10 cellular contexts compared by ENCODE assay signal in the genomic region with DNA sequence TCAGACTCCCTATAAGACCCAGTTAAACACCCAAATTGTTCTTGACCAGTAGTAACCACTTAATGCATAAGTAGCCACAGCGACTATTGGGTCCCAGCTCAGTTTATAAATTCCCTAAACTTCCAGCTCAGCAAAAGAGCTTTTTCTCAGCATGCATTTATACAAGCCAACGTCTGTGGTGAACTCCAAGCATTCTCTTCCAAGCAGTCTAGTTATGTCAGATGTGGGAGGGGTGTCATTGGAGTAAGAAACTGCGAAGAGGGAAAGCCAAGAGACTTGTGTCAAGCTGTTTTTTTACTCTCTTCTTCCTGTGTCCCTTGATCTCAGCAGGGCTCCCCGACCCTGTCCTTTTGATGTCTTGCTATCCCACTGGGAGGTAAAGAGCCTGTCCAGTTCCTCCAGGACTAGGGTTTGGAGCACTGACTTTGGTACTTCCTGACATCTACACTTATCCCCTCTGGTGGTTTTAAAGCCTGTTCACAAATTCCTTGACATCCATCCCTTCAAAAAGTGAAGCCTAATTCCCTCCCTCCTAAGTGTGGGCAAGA.
A peak's percentile ranks its signal among the peaks of the same experiment; 100 is the strongest.
DNase-seq lines count a peak whose midpoint lies in the region; TF ChIP-seq lines count a peak whose summit lies in the region.
"Had no signal": no experiment of that assay in that cellular context is flagged by ENCODE, and none has a peak within 500 bp of the region (broad histone marks: within the 10 kb centered on the region; RNA-seq: fewer than 3 reads in every experiment).

No MANE protein-coding gene starts in this region.

- H3K4me3 Mint-ChIP-seq in progenitor cell of endocrine pancreas (ENCODE audit: low read depth), result no peak overlapping the region
- H3K4me3 Mint-ChIP-seq in activated T-helper 2 cell treated with anti-CD3 and anti-CD28 coated beads, Interferon-gamma antibody, Interleukin-2, Interleukin-4, amounts not matched to agents 10 μg/mL and 5 μg/mL and 100 μg/mL, durations not matched to agents 14 hours and 24 hours and 36 hours (ENCODE audit: low read depth), result no peak overlapping the region
- H3K4me3 Mint-ChIP-seq: stimulated activated effector memory CD8-positive, alpha-beta T cell treated with anti-CD3 and anti-CD28 coated beads, Interleukin-12 subunit alpha, Interleukin-12 subunit beta, amount 100 ng/mL, for 72 hours had no signal

- peaks cover 2% of the 10 kb centered on the region for H3K9me3 Mint-ChIP-seq in progenitor cell of endocrine pancreas (ENCODE audit: low read depth)
- H3K9me3 Mint-ChIP-seq in activated T-helper 2 cell treated with anti-CD3 and anti-CD28 coated beads, Interferon-gamma antibody, Interleukin-2, Interleukin-4, amounts not matched to agents 10 μg/mL and 5 μg/mL and 100 μg/mL, durations not matched to agents 14 hours and 24 hours and 36 hours, result no peaks in the 10 kb centered on the region
- H3K9me3 Mint-ChIP-seq: stimulated activated effector memory CD8-positive, alpha-beta T cell treated with anti-CD3 and anti-CD28 coated beads, Interleukin-12 subunit alpha, Interleukin-12 subunit beta, amount 100 ng/mL, for 72 hours had no signal

- peaks cover 13% of the 10 kb centered on the region for H3K4me1 Mint-ChIP-seq in progenitor cell of endocrine pancreas (ENCODE audit: low read depth)
- no peaks in the 10 kb centered on the region for H3K4me1 Mint-ChIP-seq in activated T-helper 2 cell treated with anti-CD3 and anti-CD28 coated beads, Interferon-gamma antibody, Interleukin-2, Interleukin-4, amounts not matched to agents 10 μg/mL and 5 μg/mL and 100 μg/mL, durations not matched to agents 14 hours and 24 hours and 36 hours (ENCODE audit: low read depth)
- H3K4me1 Mint-ChIP-seq: stimulated activated effector memory CD8-positive, alpha-beta T cell treated with anti-CD3 and anti-CD28 coated beads, Interleukin-12 subunit alpha, Interleukin-12 subunit beta, amount 100 ng/mL, for 72 hours had no signal

- DNase-seq in GM03348 (ENCODE audit: low spot score), result peak; percentile 16
- peak; percentile 58 for DNase-seq in SW480 (ENCODE audit: low spot score)
- DNase-seq in fibroblast of pulmonary artery (ENCODE audit: low read depth), result peak; percentile 16
- no peak for DNase-seq in progenitor cell of endocrine pancreas (ENCODE audit: low spot score, unreplicated experiment)
- no peak for DNase-seq in activated T-helper 2 cell treated with anti-CD3 and anti-CD28 coated beads, Interferon-gamma antibody, Interleukin-2, Interleukin-4, amounts not matched to agents 10 μg/mL and 5 μg/mL and 100 μg/mL, durations not matched to agents 14 hours and 24 hours and 36 hours (ENCODE audit: low spot score)
- DNase-seq in COLO668 (lab: John Stamatoyannopoulos, UW; ENCODE audit: unreplicated experiment), result no peak
- DNase-seq in NCI-H2029 treated with DMSO at 0.1 percent for 48 hours (lab: John Stamatoyannopoulos, UW), result no peak
- no peak for DNase-seq in GOT3 (lab: John Stamatoyannopoulos, UW)
- DNase-seq: esophagus squamous epithelium had no signal

- peak overlapping the region; percentile 90 for H3K27ac Mint-ChIP-seq in progenitor cell of endocrine pancreas
- H3K27ac Mint-ChIP-seq in activated T-helper 2 cell treated with anti-CD3 and anti-CD28 coated beads, Interferon-gamma antibody, Interleukin-2, Interleukin-4, amounts not matched to agents 10 μg/mL and 5 μg/mL and 100 μg/mL, durations not matched to agents 14 hours and 24 hours and 36 hours, result no peak overlapping the region
- H3K27ac Mint-ChIP-seq: stimulated activated effector memory CD8-positive, alpha-beta T cell treated with anti-CD3 and anti-CD28 coated beads, Interleukin-12 subunit alpha, Interleukin-12 subunit beta, amount 100 ng/mL, for 72 hours had no signal

- H3K36me3 Mint-ChIP-seq in progenitor cell of endocrine pancreas (ENCODE audit: insufficient read depth), result peaks cover under 1% of the 10 kb centered on the region
- no peaks in the 10 kb centered on the region for H3K36me3 Mint-ChIP-seq in activated T-helper 2 cell treated with anti-CD3 and anti-CD28 coated beads, Interferon-gamma antibody, Interleukin-2, Interleukin-4, amounts not matched to agents 10 μg/mL and 5 μg/mL and 100 μg/mL, durations not matched to agents 14 hours and 24 hours and 36 hours (ENCODE audit: low read depth)
- H3K36me3 Mint-ChIP-seq: stimulated activated effector memory CD8-positive, alpha-beta T cell treated with anti-CD3 and anti-CD28 coated beads, Interleukin-12 subunit alpha, Interleukin-12 subunit beta, amount 100 ng/mL, for 72 hours had no signal

- H3K4me3 ChIP-seq in fibroblast of pulmonary artery (replicated peaks; ENCODE audit: low read depth, low read length), result no peak overlapping the region
- H3K4me3 ChIP-seq: esophagus squamous epithelium had no signal

- intact Hi-C loops in activated T-helper 2 cell treated with anti-CD3 and anti-CD28 coated beads, Interferon-gamma antibody, Interleukin-2, Interleukin-4, amounts not matched to agents 10 μg/mL and 5 μg/mL and 100 μg/mL, durations not matched to agents 14 hours and 24 hours and 36 hours (cut with micrococcal nuclease), result no loop called here

- peaks cover 2% of the 10 kb centered on the region for H3K27me3 Mint-ChIP-seq in progenitor cell of endocrine pancreas
- peaks cover 4% of the 10 kb centered on the region for H3K27me3 Mint-ChIP-seq in activated T-helper 2 cell treated with anti-CD3 and anti-CD28 coated beads, Interferon-gamma antibody, Interleukin-2, Interleukin-4, amounts not matched to agents 10 μg/mL and 5 μg/mL and 100 μg/mL, durations not matched to agents 14 hours and 24 hours and 36 hours (ENCODE audit: low read depth)

- TF ChIP-seq CTCF in fibroblast of pulmonary artery (IDR thresholded peaks at IDR 0.05; ENCODE audit: low read length, missing control alignments) (no peak), progenitor cell of endocrine pancreas (IDR thresholded peaks at IDR 0.05; ENCODE audit: unreplicated experiment) (no peak)

Comparison
In these comparisons a context has a peak if more than half of its experiments do, and no peak if none do; other contexts are left out.
1. DNase-seq: peak in GM03348 (single experiment), SW480 (single experiment) and fibroblast of pulmonary artery (single experiment); none in progenitor cell of endocrine pancreas (single experiment), activated T-helper 2 cell treated with anti-CD3 and anti-CD28 coated beads, Interferon-gamma antibody, Interleukin-2, Interleukin-4, amounts not matched to agents 10 μg/mL and 5 μg/mL and 100 μg/mL, durations not matched to agents 14 hours and 24 hours and 36 hours (single experiment), COLO668 (single experiment), NCI-H2029 treated with DMSO at 0.1 percent for 48 hours (single experiment) and GOT3 (single experiment).